1 cellular context compared by ENCODE assay signal in the genomic region with DNA sequence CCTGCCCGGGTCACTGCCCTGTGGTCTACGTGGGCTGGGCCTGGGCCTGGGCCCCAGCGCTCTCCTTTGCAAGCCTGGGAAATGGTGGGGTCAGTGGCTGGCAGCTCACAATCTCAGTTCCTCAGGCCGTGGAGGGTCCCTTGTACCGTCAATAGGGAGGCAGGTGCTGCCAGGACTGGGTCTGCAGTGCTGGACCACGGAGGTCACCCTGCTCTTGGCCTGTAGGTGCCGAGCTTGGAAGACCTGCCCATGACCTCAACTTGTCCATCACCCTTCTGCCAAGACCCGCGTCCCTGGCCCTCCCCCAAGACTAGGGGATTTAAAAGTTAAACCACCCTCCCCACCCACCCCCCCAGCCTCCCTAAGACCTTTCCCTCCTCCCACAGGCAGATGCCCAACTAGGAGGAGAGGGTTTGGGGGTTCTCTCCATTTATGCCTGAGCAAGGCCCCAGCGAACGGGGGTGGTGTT.
TF ChIP-seq lines count a peak whose summit lies in the region.

No MANE protein-coding gene starts in this region.

TF ChIP-seq in IMR-90, 13 proteins besides CTCF, POLR2A, EP300 and RAD21:
- TF ChIP-seq, protein P1, sequence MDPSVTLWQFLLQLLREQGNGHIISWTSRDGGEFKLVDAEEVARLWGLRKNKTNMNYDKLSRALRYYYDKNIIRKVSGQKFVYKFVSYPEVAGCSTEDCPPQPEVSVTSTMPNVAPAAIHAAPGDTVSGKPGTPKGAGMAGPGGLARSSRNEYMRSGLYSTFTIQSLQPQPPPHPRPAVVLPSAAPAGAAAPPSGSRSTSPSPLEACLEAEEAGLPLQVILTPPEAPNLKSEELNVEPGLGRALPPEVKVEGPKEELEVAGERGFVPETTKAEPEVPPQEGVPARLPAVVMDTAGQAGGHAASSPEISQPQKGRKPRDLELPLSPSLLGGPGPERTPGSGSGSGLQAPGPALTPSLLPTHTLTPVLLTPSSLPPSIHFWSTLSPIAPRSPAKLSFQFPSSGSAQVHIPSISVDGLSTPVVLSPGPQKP (IDR thresholded peaks at IDR 0.05; ENCODE audit: borderline replicate concordance, low read depth, low read length), result no peak
- TF ChIP-seq BHLHE40 (IDR thresholded peaks at IDR 0.05; ENCODE audit: low read depth, low read length) (no peak), CEBPB (IDR thresholded peaks at IDR 0.05; ENCODE audit: low read depth, low read length) (no peak), CHD1 (IDR thresholded peaks at IDR 0.05; ENCODE audit: low read depth, low read length) (no peak), RFX5 (IDR thresholded peaks at IDR 0.05; ENCODE audit: low read depth, low read length) (no peak), MAFK (IDR thresholded peaks at IDR 0.05; ENCODE audit: low read depth, low read length) (no peak), FOS (IDR thresholded peaks at IDR 0.05; ENCODE audit: low read depth, low read length) (no peak), MXI1 (IDR thresholded peaks at IDR 0.05; ENCODE audit: borderline replicate concordance, low read depth, low read length) (no peak), SMC3 (IDR thresholded peaks at IDR 0.05; ENCODE audit: low read depth, low read length) (no peak), MAZ (IDR thresholded peaks at IDR 0.05; ENCODE audit: borderline replicate concordance, low read depth, low read length) (no peak), RCOR1 (IDR thresholded peaks at IDR 0.05; ENCODE audit: insufficient replicate concordance, low read length) (no peak), NFE2L2 (IDR thresholded peaks at IDR 0.05; ENCODE audit: low read depth, low read length) (no peak)
- TF ChIP-seq, protein P2, sequence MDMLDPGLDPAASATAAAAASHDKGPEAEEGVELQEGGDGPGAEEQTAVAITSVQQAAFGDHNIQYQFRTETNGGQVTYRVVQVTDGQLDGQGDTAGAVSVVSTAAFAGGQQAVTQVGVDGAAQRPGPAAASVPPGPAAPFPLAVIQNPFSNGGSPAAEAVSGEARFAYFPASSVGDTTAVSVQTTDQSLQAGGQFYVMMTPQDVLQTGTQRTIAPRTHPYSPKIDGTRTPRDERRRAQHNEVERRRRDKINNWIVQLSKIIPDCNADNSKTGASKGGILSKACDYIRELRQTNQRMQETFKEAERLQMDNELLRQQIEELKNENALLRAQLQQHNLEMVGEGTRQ (IDR thresholded peaks at IDR 0.05; ENCODE audit: low read depth, low read length), result no peak
